In genomic region chr5:123487298-123487697, GRCh38 we compare ENCODE assay signal across 15 cellular contexts. TPM values are rescaled to one million over a fixed set of nuclear protein-coding genes. Genes with fewer than 3 reads are reported as not detected.
DNase-seq lines count a peak whose midpoint lies in the region; ATAC-seq and TF ChIP-seq lines count a peak whose summit lies in the region.
"Had no signal": no experiment of that assay in that cellular context is flagged by ENCODE, and none has a peak within 500 bp of the region (broad histone marks: within the 10 kb centered on the region; RNA-seq: fewer than 3 reads in every experiment).

No MANE protein-coding gene starts in this region.

- no peak overlapping the region for H3K4me3 ChIP-seq in spleen
- H3K4me3 ChIP-seq: Peyer's patch had no signal

- H3K4me1 Mint-ChIP-seq in activated T-helper 2 cell treated with anti-CD3 and anti-CD28 coated beads, Interferon-gamma antibody, Interleukin-2, Interleukin-4, amounts not matched to agents 10 μg/mL and 5 μg/mL and 100 μg/mL, durations not matched to agents 14 hours and 24 hours and 36 hours (ENCODE audit: low read depth) = peaks cover 4% of the 10 kb centered on the region
- H3K4me1 Mint-ChIP-seq: activated CD4-positive, alpha-beta T cell treated with anti-CD3 and anti-CD28 coated beads, Interleukin-2, amount 10 ng/mL, durations not matched to agents 7 days and 5 days; stimulated activated memory B cell treated with anti-CD40 and anti-IgM and Interleukin-4, amounts not matched to agents 10 μg/mL and 1 μg/mL and 100 μg/mL, for 72 hours had no signal

- H3K36me3 Mint-ChIP-seq in activated T-helper 2 cell treated with anti-CD3 and anti-CD28 coated beads, Interferon-gamma antibody, Interleukin-2, Interleukin-4, amounts not matched to agents 10 μg/mL and 5 μg/mL and 100 μg/mL, durations not matched to agents 14 hours and 24 hours and 36 hours (ENCODE audit: low read depth) = no peaks in the 10 kb centered on the region
- H3K36me3 Mint-ChIP-seq: stimulated activated memory B cell treated with anti-CD40 and anti-IgM and Interleukin-4, amounts not matched to agents 10 μg/mL and 1 μg/mL and 100 μg/mL, for 72 hours had no signal

- no peak overlapping the region for H3K27ac ChIP-seq in spleen
- H3K27ac ChIP-seq: heart left ventricle, Peyer's patch had no signal

- H3K27ac Mint-ChIP-seq in activated T-helper 2 cell treated with anti-CD3 and anti-CD28 coated beads, Interferon-gamma antibody, Interleukin-2, Interleukin-4, amounts not matched to agents 10 μg/mL and 5 μg/mL and 100 μg/mL, durations not matched to agents 14 hours and 24 hours and 36 hours = no peak overlapping the region
- H3K27ac Mint-ChIP-seq: activated CD4-positive, alpha-beta T cell treated with anti-CD3 and anti-CD28 coated beads, Interleukin-2, amount 10 ng/mL, durations not matched to agents 7 days and 5 days; stimulated activated memory B cell treated with anti-CD40 and anti-IgM and Interleukin-4, amounts not matched to agents 10 μg/mL and 1 μg/mL and 100 μg/mL, for 72 hours; T-helper 1 cell treated with Interleukin-12 subunit alpha and Interleukin-12 subunit beta and Interleukin-4 antibody, amounts not matched to agents 30 μg/mL and 1 μg/mL, for 36 hours had no signal

- H3K27me3 Mint-ChIP-seq in activated T-helper 2 cell treated with anti-CD3 and anti-CD28 coated beads, Interferon-gamma antibody, Interleukin-2, Interleukin-4, amounts not matched to agents 10 μg/mL and 5 μg/mL and 100 μg/mL, durations not matched to agents 14 hours and 24 hours and 36 hours (ENCODE audit: low read depth) = peaks cover 29% of the 10 kb centered on the region
- H3K27me3 Mint-ChIP-seq: stimulated activated memory B cell treated with anti-CD40 and anti-IgM and Interleukin-4, amounts not matched to agents 10 μg/mL and 1 μg/mL and 100 μg/mL, for 72 hours had no signal

- H3K4me1 ChIP-seq in spleen = no peaks in the 10 kb centered on the region
- H3K4me1 ChIP-seq: heart left ventricle, Peyer's patch had no signal

- 51 to 72% (median 66%) methylated on average over 6 of the region's 6 CpGs for WGBS in spleen, 5 donors

- no peak overlapping the region for H3K4me3 Mint-ChIP-seq in activated T-helper 2 cell treated with anti-CD3 and anti-CD28 coated beads, Interferon-gamma antibody, Interleukin-2, Interleukin-4, amounts not matched to agents 10 μg/mL and 5 μg/mL and 100 μg/mL, durations not matched to agents 14 hours and 24 hours and 36 hours (ENCODE audit: low read depth)
- H3K4me3 Mint-ChIP-seq: activated CD4-positive, alpha-beta T cell treated with anti-CD3 and anti-CD28 coated beads, Interleukin-2, amount 10 ng/mL, durations not matched to agents 7 days and 5 days; stimulated activated memory B cell treated with anti-CD40 and anti-IgM and Interleukin-4, amounts not matched to agents 10 μg/mL and 1 μg/mL and 100 μg/mL, for 72 hours; T-helper 1 cell treated with Interleukin-12 subunit alpha and Interleukin-12 subunit beta and Interleukin-4 antibody, amounts not matched to agents 30 μg/mL and 1 μg/mL, for 36 hours had no signal

- H3K36me3 ChIP-seq in spleen = no peaks in the 10 kb centered on the region
- H3K36me3 ChIP-seq: heart left ventricle, Peyer's patch had no signal

- H3K9me3 Mint-ChIP-seq in activated T-helper 2 cell treated with anti-CD3 and anti-CD28 coated beads, Interferon-gamma antibody, Interleukin-2, Interleukin-4, amounts not matched to agents 10 μg/mL and 5 μg/mL and 100 μg/mL, durations not matched to agents 14 hours and 24 hours and 36 hours = no peaks in the 10 kb centered on the region
- H3K9me3 Mint-ChIP-seq: activated CD4-positive, alpha-beta T cell treated with anti-CD3 and anti-CD28 coated beads, Interleukin-2, amount 10 ng/mL, durations not matched to agents 7 days and 5 days; stimulated activated memory B cell treated with anti-CD40 and anti-IgM and Interleukin-4, amounts not matched to agents 10 μg/mL and 1 μg/mL and 100 μg/mL, for 72 hours; T-helper 1 cell treated with Interleukin-12 subunit alpha and Interleukin-12 subunit beta and Interleukin-4 antibody, amounts not matched to agents 30 μg/mL and 1 μg/mL, for 36 hours had no signal

- TF ChIP-seq POLR2A in spleen (IDR thresholded peaks at IDR 0.05) = no peak

- intact Hi-C loops in sciatic nerve (cut with DNase I) (no loop called here), spleen (cut with DNase I; ENCODE audit: low total_unique reads) (no loop called here)
- intact Hi-C loops in activated T-helper 2 cell treated with anti-CD3 and anti-CD28 coated beads, Interferon-gamma antibody, Interleukin-2, Interleukin-4, amounts not matched to agents 10 μg/mL and 5 μg/mL and 100 μg/mL, durations not matched to agents 14 hours and 24 hours and 36 hours (cut with micrococcal nuclease) = no loop called here

- ATAC-seq in sciatic nerve = peak; percentile 77
- ATAC-seq: stimulated activated memory B cell treated with anti-CD40 and anti-IgM and Interleukin-4, amounts not matched to agents 10 μg/mL and 1 μg/mL and 100 μg/mL, for 72 hours had no signal

- H3K27me3 ChIP-seq in spleen (replicated peaks in 1 of 7) = no peaks in the 10 kb centered on the region
- H3K27me3 ChIP-seq: Peyer's patch had no signal

- TF ChIP-seq CTCF in spleen (IDR thresholded peaks at IDR 0.05 in 8 of 11, conservative IDR thresholded peaks at IDR 0.05 in 3 of 11) = no peak

- H3K9me3 ChIP-seq in spleen = no peaks in the 10 kb centered on the region
- H3K9me3 ChIP-seq: heart left ventricle, Peyer's patch had no signal

- peak; percentile 36 for DNase-seq in ELR (ENCODE audit: low read depth)
- DNase-seq in NCI-H2227 treated with DMSO at 0.1 percent for 48 hours (lab: John Stamatoyannopoulos, UW) = peak; percentile 4
- DNase-seq in fibroblast of gingiva (ENCODE audit: low read depth) = peak; percentile 29
- no peak for DNase-seq in sciatic nerve (ENCODE audit: low spot score)
- no peak for DNase-seq in activated T-helper 2 cell treated with anti-CD3 and anti-CD28 coated beads, Interferon-gamma antibody, Interleukin-2, Interleukin-4, amounts not matched to agents 10 μg/mL and 5 μg/mL and 100 μg/mL, durations not matched to agents 14 hours and 24 hours and 36 hours (ENCODE audit: low spot score)
- DNase-seq in spleen = no peak
- no peak for DNase-seq in activated T-cell treated with anti-CD3 and anti-CD28 coated beads for 4 hours
- DNase-seq: activated CD4-positive, alpha-beta T cell treated with anti-CD3 and anti-CD28 coated beads, Interleukin-2, amount 10 ng/mL, durations not matched to agents 7 days and 5 days; heart left ventricle; KG1; kidney glomerular epithelial cell; NCI-H1436; Peyer's patch had no signal

RNA-seq across cellular contexts. Expression of gene CSNK1G3, which starts 24.7 kb away (rescaled TPM):
- total RNA-seq in sciatic nerve (64.6 TPM), spleen (10 to 100 TPM; 50.2 to 81.9 (median 53.5) TPM)
- 37.7 and 38.2 TPM in 2 replicates for total RNA-seq in activated T-helper 2 cell treated with anti-CD3 and anti-CD28 coated beads, Interferon-gamma antibody, Interleukin-2, Interleukin-4, amounts not matched to agents 10 μg/mL and 5 μg/mL and 100 μg/mL, durations not matched to agents 14 hours and 24 hours and 36 hours
- 10 to 100 TPM in 1 of 3 donors, 1 to 10 TPM in 2; 9.0 to 11.3 (median 9.7) TPM for polyA plus RNA-seq in spleen

Comparison
In these comparisons a context has a peak if more than half of its experiments do, and no peak if none do; other contexts are left out.
1. DNase-seq: peak in ELR (single experiment), NCI-H2227 treated with DMSO at 0.1 percent for 48 hours (single experiment) and fibroblast of gingiva (single experiment); none in sciatic nerve (single experiment), activated T-helper 2 cell treated with anti-CD3 and anti-CD28 coated beads, Interferon-gamma antibody, Interleukin-2, Interleukin-4, amounts not matched to agents 10 μg/mL and 5 μg/mL and 100 μg/mL, durations not matched to agents 14 hours and 24 hours and 36 hours (single experiment), spleen (single experiment) and activated T-cell treated with anti-CD3 and anti-CD28 coated beads for 4 hours (single experiment).